Comparison of ENCODE assay signal across 1 cellular context in genomic region chr3:170180952-170181876, GRCh38.
TF ChIP-seq lines count a peak whose summit lies in the region.

Gene PHC3 (minus strand): TSS chr3:170181733. CDS start chr3:170181715, 18 bp downstream.

TF ChIP-seq in HepG2, 621 proteins besides CTCF, POLR2A, EP300 and RAD21 (continued from another document and continues in another):
- TF ChIP-seq ZNF576 (CRISPR knock-in tag; IDR thresholded peaks at IDR 0.05) (no peak), SRSF1 (optimal IDR thresholded peaks at IDR 0.05; ENCODE audit: low read depth, low read length) (peak; percentile 71), ZNF766 (CRISPR knock-in tag; IDR thresholded peaks at IDR 0.05; ENCODE audit: borderline replicate concordance) (peak; percentile 54; the same call in 1 of the 2 replicates), ZNF383 (CRISPR knock-in tag; IDR thresholded peaks at IDR 0.05; ENCODE audit: borderline replicate concordance) (no peak), TP53 (CRISPR knock-in tag; conservative IDR thresholded peaks at IDR 0.05) (no peak), MIXL1 (CRISPR knock-in tag; IDR thresholded peaks at IDR 0.05) (no peak), MXD3 (CRISPR knock-in tag; IDR thresholded peaks at IDR 0.05) (peak; percentile 87), THAP8 (CRISPR knock-in tag; IDR thresholded peaks at IDR 0.05; ENCODE audit: borderline replicate concordance) (peak; percentile 76; the same call in 1 of the 2 replicates), IRF9 (CRISPR knock-in tag; IDR thresholded peaks at IDR 0.05; ENCODE audit: borderline replicate concordance) (no peak), ZKSCAN8 (CRISPR knock-in tag; IDR thresholded peaks at IDR 0.05; ENCODE audit: borderline replicate concordance) (no peak), TFDP2 (CRISPR knock-in tag; IDR thresholded peaks at IDR 0.05) (no peak), SMAD9 (CRISPR knock-in tag; IDR thresholded peaks at IDR 0.05) (no peak), GPBP1L1 (CRISPR knock-in tag; IDR thresholded peaks at IDR 0.05) (no peak), ZNF609 (CRISPR knock-in tag; IDR thresholded peaks at IDR 0.05; ENCODE audit: borderline replicate concordance) (no peak), ZBTB43 (CRISPR knock-in tag; conservative IDR thresholded peaks at IDR 0.05) (no peak; the same call in 1 of the 2 replicates), ZSCAN29 (CRISPR knock-in tag; conservative IDR thresholded peaks at IDR 0.05) (0 out of 2 replicates have a peak, but pooled peaks have one; percentile 30), MXD1 (CRISPR knock-in tag; IDR thresholded peaks at IDR 0.05) (peak; percentile 62), ZNF264 (CRISPR knock-in tag; IDR thresholded peaks at IDR 0.05) (0 out of 2 replicates have a peak, but pooled peaks have one; percentile 39), NRL (CRISPR knock-in tag; IDR thresholded peaks at IDR 0.05; ENCODE audit: borderline replicate concordance) (no peak), ZNF784 (CRISPR knock-in tag; IDR thresholded peaks at IDR 0.05; ENCODE audit: borderline replicate concordance) (no peak), BCL3 (CRISPR knock-in tag; IDR thresholded peaks at IDR 0.05) (peak; percentile 39), ZBTB2 (CRISPR knock-in tag; IDR thresholded peaks at IDR 0.05; ENCODE audit: low read depth) (no peak), ZNF652 (CRISPR knock-in tag; IDR thresholded peaks at IDR 0.05; ENCODE audit: borderline replicate concordance, low read depth) (no peak), DNMT1 (CRISPR knock-in tag; IDR thresholded peaks at IDR 0.05) (no peak), ISX (CRISPR knock-in tag; conservative IDR thresholded peaks at IDR 0.05) (no peak), HES4 (CRISPR knock-in tag; IDR thresholded peaks at IDR 0.05; ENCODE audit: borderline replicate concordance) (no peak; the same call in 1 of the 2 replicates), SNAPC4 (CRISPR knock-in tag; IDR thresholded peaks at IDR 0.05) (no peak), ZNF513 (CRISPR knock-in tag; conservative IDR thresholded peaks at IDR 0.05) (no peak), ESRRA (CRISPR knock-in tag; IDR thresholded peaks at IDR 0.05; ENCODE audit: low read depth) (peak; percentile 34; the same call in 1 of the 2 replicates)
